25 cellular contexts compared by ENCODE assay signal in the genomic region with DNA sequence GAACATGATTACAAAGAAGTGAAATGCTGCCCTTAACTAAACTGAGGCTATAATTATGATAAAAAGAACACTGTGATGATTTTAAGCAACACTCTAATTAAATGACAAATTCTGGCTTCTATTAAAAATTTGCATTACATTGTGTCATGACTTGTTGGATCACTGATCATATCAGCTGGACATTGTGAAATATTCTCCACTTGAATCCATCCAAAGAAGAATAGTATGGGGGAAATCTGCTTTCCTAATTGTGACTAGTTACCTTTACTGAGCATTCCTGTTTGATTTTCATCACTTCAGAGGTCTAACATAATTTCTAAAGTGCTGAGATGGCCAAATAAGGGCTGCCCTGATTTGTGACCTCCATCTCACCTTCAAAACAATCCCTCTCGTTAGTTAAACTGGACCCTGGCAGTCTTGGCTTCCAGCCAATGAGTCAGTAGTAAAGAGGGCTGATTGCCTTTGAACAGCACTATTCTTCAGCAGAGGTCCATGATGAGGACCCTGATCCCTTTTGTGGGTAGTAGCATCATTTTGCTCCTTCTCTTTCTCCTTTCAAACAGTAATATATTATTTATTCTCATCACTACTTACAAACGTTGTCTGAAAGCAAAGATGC. TPM values are rescaled to one million over a fixed set of nuclear protein-coding genes. Genes with fewer than 3 reads are reported as not detected.
A peak's percentile ranks its signal among the peaks of the same experiment; 100 is the strongest.
DNase-seq lines count a peak whose midpoint lies in the region; TF ChIP-seq lines count a peak whose summit lies in the region.
"Had no signal": no experiment of that assay in that cellular context is flagged by ENCODE, and none has a peak within 500 bp of the region (broad histone marks: within the 10 kb centered on the region; RNA-seq: fewer than 3 reads in every experiment).

No MANE protein-coding gene starts in this region.

- no peak overlapping the region for H3K23ac ChIP-seq in mesenchymal stem cell (ENCODE audit: low read length in 2 of 2)

- no peaks in the 10 kb centered on the region for H3K27me3 ChIP-seq in mesenchymal stem cell (ENCODE audit: control insufficient read depth in 1 of 2, insufficient read depth in 1 of 2, low read length in 2 of 2)
- H3K27me3 ChIP-seq: hepatocyte, neutrophil, stomach had no signal

- in situ Hi-C loops in ACHN (cut with HindIII; ENCODE audit: low pct_ligation_motif_present, low pct_unique_long_range_greater_than_20kb, low sequenced_read_pairs): no loop called here

- H3K36me3 ChIP-seq in mesenchymal stem cell (ENCODE audit: control insufficient read depth in 1 of 2, insufficient read depth in 2 of 2, low read depth in 1 of 2, low read length in 2 of 2): no peaks in the 10 kb centered on the region
- H3K36me3 ChIP-seq: neutrophil, stomach, WERI-Rb-1 had no signal

- peaks cover 2% of the 10 kb centered on the region for H3K4me1 ChIP-seq in mesenchymal stem cell (ENCODE audit: control insufficient read depth, insufficient read depth, low read depth, low read length)
- H3K4me1 ChIP-seq: stomach had no signal

- no peak overlapping the region for H3K14ac ChIP-seq in mesenchymal stem cell (ENCODE audit: low read length in 2 of 2)

- no peaks in the 10 kb centered on the region for H3K9me3 ChIP-seq in mesenchymal stem cell (ENCODE audit: control insufficient read depth, low read length)
- H3K9me3 ChIP-seq: neutrophil, stomach had no signal

- H4K8ac ChIP-seq in mesenchymal stem cell (ENCODE audit: low read length): no peak overlapping the region

- TF ChIP-seq RAD21 in Ishikawa (IDR thresholded peaks at IDR 0.05; ENCODE audit: low read depth): no peak

- no peak overlapping the region for H3K4ac ChIP-seq in mesenchymal stem cell (ENCODE audit: low read depth in 1 of 2, low read length in 2 of 2)

- DNase-seq in DMS53 (lab: John Stamatoyannopoulos, UW) (peak; percentile 21), DMS53 treated with DMSO at 0.1 percent for 48 hours (lab: John Stamatoyannopoulos, UW; ENCODE audit: unreplicated experiment) (no peak), astrocyte of the hippocampus (ENCODE audit: low read depth, low spot score) (peak; percentile 65), mesenchymal stem cell (peak; percentile 31), ACHN (no peak), activated T-cell treated with anti-CD3 and anti-CD28 coated beads for 4 hours (no peak), GM19238 (ENCODE audit: insufficient read length, low spot score) (no peak)
- DNase-seq: activated CD4-positive, alpha-beta memory T cell treated with anti-CD3 and anti-CD28 coated beads, Interleukin-2, amount 10 ng/mL, durations not matched to agents 7 days and 5 days; activated naive CD8-positive, alpha-beta T cell treated with anti-CD3 and anti-CD28 coated beads, Interleukin-2, amount 10 ng/mL, durations not matched to agents 7 days and 5 days; caudate nucleus; DND-41; effector CD4-positive, alpha-beta T cell; kidney glomerular epithelial cell; NCI-H1048; NCI-H2171 treated with DMSO at 0.1 percent for 48 hours; NK-92 treated with Interleukin-12 subunit alpha and Interleukin-12 subunit beta, amount 100 ng/mL, for 24 hours; right cardiac atrium; stomach; T-helper 1 cell; WERI-Rb-1 had no signal

- no peak overlapping the region for H2AFZ ChIP-seq in mesenchymal stem cell (ENCODE audit: low read depth, low read length)
- H2AFZ ChIP-seq: hepatocyte had no signal

- 86% methylated on average over 1 of the region's 2 CpGs for WGBS in mesenchymal stem cell

- no peak overlapping the region for H2AK5ac ChIP-seq in mesenchymal stem cell (ENCODE audit: low read length, severe bottlenecking)

- no peak overlapping the region for H3K27ac ChIP-seq in mesenchymal stem cell (ENCODE audit: low read length, poor library complexity, severe bottlenecking)
- H3K27ac ChIP-seq: C4-2B, hepatocyte, neutrophil, RWPE1, stomach, WERI-Rb-1 had no signal

- no peak overlapping the region for H2BK15ac ChIP-seq in mesenchymal stem cell (ENCODE audit: low read depth, poor library complexity, severe bottlenecking)

- no peak overlapping the region for H3K9ac ChIP-seq in mesenchymal stem cell (ENCODE audit: low read length)

- no peak overlapping the region for H2BK12ac ChIP-seq in mesenchymal stem cell (ENCODE audit: low read length in 2 of 2)

- TF ChIP-seq EP300 in Ishikawa (IDR thresholded peaks at IDR 0.05; ENCODE audit: borderline replicate concordance): no peak

- H3K4me2 ChIP-seq in mesenchymal stem cell (ENCODE audit: low read length, poor library complexity, severe bottlenecking): no peak overlapping the region
- H3K4me2 ChIP-seq: hepatocyte had no signal

- H3K4me3 ChIP-seq in mesenchymal stem cell (ENCODE audit: insufficient read depth in 1 of 2, low read depth in 1 of 2, low read length in 2 of 2): no peak overlapping the region
- H3K4me3 ChIP-seq: hepatocyte, stomach had no signal

- no peak overlapping the region for H3K18ac ChIP-seq in mesenchymal stem cell (ENCODE audit: low read depth in 1 of 2, low read length in 2 of 2)

- H3K79me1 ChIP-seq in mesenchymal stem cell (replicated peaks; ENCODE audit: low read length, poor library complexity, severe bottlenecking): no peaks in the 10 kb centered on the region

- no peak overlapping the region for H4K91ac ChIP-seq in mesenchymal stem cell (ENCODE audit: low read length)

- no peak overlapping the region for H2BK120ac ChIP-seq in mesenchymal stem cell (ENCODE audit: low read depth, low read length)

- no peak overlapping the region for H2BK5ac ChIP-seq in mesenchymal stem cell (ENCODE audit: low read depth, low read length, poor library complexity, severe bottlenecking)

TF ChIP-seq in Ishikawa, 13 proteins besides CTCF, POLR2A, EP300 and RAD21:
- no peak for TF ChIP-seq EGR1 (IDR thresholded peaks at IDR 0.05)
- peak; percentile 52 for TF ChIP-seq NFIC (IDR thresholded peaks at IDR 0.05)

RNA-seq across cellular contexts. Expression of a gene that starts 53.5 kb away (rescaled TPM):
- 0.12 TPM for polyA plus RNA-seq in mesenchymal stem cell (2013, experiment 1 of 2)
- polyA plus RNA-seq in mesenchymal stem cell (2013, experiment 2 of 2): 0.23 TPM

Comparison
In these comparisons a context has a peak if more than half of its experiments do, and no peak if none do; other contexts are left out.
1. DNase-seq: peak in DMS53 (single experiment), astrocyte of the hippocampus (single experiment) and mesenchymal stem cell (single experiment); none in DMS53 treated with DMSO at 0.1 percent for 48 hours (single experiment), ACHN (single experiment), activated T-cell treated with anti-CD3 and anti-CD28 coated beads for 4 hours (single experiment) and GM19238 (single experiment).